Comparison of ENCODE assay signal across 1 cellular context in genomic region chr6:160142115-160142715, GRCh38.
TF ChIP-seq lines count a peak whose summit lies in the region.

No MANE protein-coding gene starts in this region.

TF ChIP-seq in HepG2, 621 proteins besides CTCF, POLR2A, EP300 and RAD21:
- TF ChIP-seq PAXIP1 (CRISPR knock-in tag; conservative IDR thresholded peaks at IDR 0.05) (no peak), ZNF205 (CRISPR knock-in tag; IDR thresholded peaks at IDR 0.05) (no peak), NCOR1 (IDR thresholded peaks at IDR 0.05; ENCODE audit: borderline replicate concordance, low read length) (no peak), KAT8 (CRISPR knock-in tag; IDR thresholded peaks at IDR 0.05) (no peak), MEIS2 (CRISPR knock-in tag; IDR thresholded peaks at IDR 0.05) (no peak), MATR3 (CRISPR knock-in tag; IDR thresholded peaks at IDR 0.05) (no peak), ZNF670 (CRISPR knock-in tag; IDR thresholded peaks at IDR 0.05; ENCODE audit: borderline replicate concordance) (no peak), RNF2 (conservative IDR thresholded peaks at IDR 0.05; ENCODE audit: low read depth) (no peak), GABPB1 (CRISPR knock-in tag; IDR thresholded peaks at IDR 0.05) (no peak), ZBTB25 (CRISPR knock-in tag; IDR thresholded peaks at IDR 0.05) (no peak), GABPA (IDR thresholded peaks at IDR 0.05; ENCODE audit: low read depth, low read length) (no peak), GABPA (CRISPR knock-in tag; IDR thresholded peaks at IDR 0.05; ENCODE audit: low read depth) (no peak), ZNF18 (CRISPR knock-in tag; IDR thresholded peaks at IDR 0.05; ENCODE audit: insufficient replicate concordance) (no peak), ZNF775 (CRISPR knock-in tag; IDR thresholded peaks at IDR 0.05; ENCODE audit: borderline replicate concordance) (no peak), FOXP1 (IDR thresholded peaks at IDR 0.05) (no peak), FOXP1 (CRISPR knock-in tag; IDR thresholded peaks at IDR 0.05) (no peak)
TF ChIP-seq in HepG2: peak in this region for 0.
